8 cellular contexts compared by ENCODE assay signal in genomic region chr10:34305189-34305588, GRCh38.
DNase-seq lines count a peak whose midpoint lies in the region; ATAC-seq, FAIRE-seq and TF ChIP-seq lines count a peak whose summit lies in the region.

No MANE protein-coding gene starts in this region.

- H3K36me3 ChIP-seq in GM12878 (ENCODE audit: control insufficient read depth in 2 of 2, insufficient read depth in 2 of 2, low read length in 1 of 2) (no peaks in the 10 kb centered on the region), smooth muscle cell (ENCODE audit: low read depth) (no peaks in the 10 kb centered on the region), vagina (no peaks in the 10 kb centered on the region)

- 26% methylated on average over 6 of the region's 6 CpGs for WGBS in GM12878 (ENCODE audit: insufficient coverage, insufficient replicate concordance, low lambda C conversion rate, missing lambda C conversion rate)
- 30% methylated on average over 6 of the region's 6 CpGs for WGBS in smooth muscle cell (ENCODE audit: low lambda C conversion rate)

- SMC1A ChIA-PET in GM12878 (lab: Charles Lee; ENCODE audit: uncharacterized antibody, unreplicated experiment): interaction anchor here (1.0 to 2.6 kb wide), 13 partner anchors 11 to 973 kb away, joined by 3 to 8 read pairs (median 4); no protein-coding TSS in a partner anchor

- H4K20me1 ChIP-seq in GM12878 (ENCODE audit: control insufficient read depth, insufficient read depth) (no peaks in the 10 kb centered on the region), smooth muscle cell (ENCODE audit: low read depth) (no peaks in the 10 kb centered on the region)

- H3K4me3 ChIP-seq in GM12878 (no peak overlapping the region), smooth muscle cell (no peak overlapping the region), vagina (no peak overlapping the region)

- no TSS peak for BruUV-seq in GM12878 (replicated peaks; lab: Mats Ljungman, UMichigan)

- TF ChIP-seq POLR2A in GM12878 (IDR thresholded peaks at IDR 0.05; ENCODE audit: low read depth, low read length) (no peak), vagina (IDR thresholded peaks at IDR 0.05) (no peak)

- no peaks in the 10 kb centered on the region for H3F3A ChIP-seq in smooth muscle cell (ENCODE audit: low read depth)

- peak; percentile 20; the same call in 1 of the 2 replicates for TF ChIP-seq RAD21 in GM12878 (IDR thresholded peaks at IDR 0.05; ENCODE audit: insufficient read depth, low read depth, low read length)

- no peaks in the 10 kb centered on the region for H3K9me3 ChIP-seq in GM12878 (replicated peaks; ENCODE audit: control insufficient read depth, insufficient read depth, low read length)
- H3K9me3 ChIP-seq in smooth muscle cell (replicated peaks; ENCODE audit: low read depth): no peaks in the 10 kb centered on the region
- H3K9me3 ChIP-seq in vagina: no peaks in the 10 kb centered on the region

- H3K79me2 ChIP-seq in GM12878 (ENCODE audit: control insufficient read depth, insufficient read depth, low read length) (no peaks in the 10 kb centered on the region), smooth muscle cell (ENCODE audit: low read depth) (no peaks in the 10 kb centered on the region)

- POLR2A ChIA-PET in GM12878 (lab: Charles Lee): no interaction called here

- TF ChIP-seq CTCF in GM12878 (IDR thresholded peaks at IDR 0.05 in 2 of 3, conservative IDR thresholded peaks at IDR 0.05 in 1 of 3; ENCODE audit: control insufficient read depth in 2 of 3, extremely low read depth in 1 of 3, insufficient read depth in 1 of 3, low read depth in 3 of 3, low read length in 3 of 3): peak; percentile 12 to 47 (median 32); a peak in 3 of 6 replicates
- peak; percentile 31 for TF ChIP-seq CTCF in smooth muscle cell (IDR thresholded peaks at IDR 0.05; ENCODE audit: borderline replicate concordance, insufficient read depth, poor library complexity, severe bottlenecking)
- TF ChIP-seq CTCF in vagina (IDR thresholded peaks at IDR 0.05): no peak

- RAD21 ChIA-PET in GM12878 (lab: Charles Lee; ENCODE audit: unreplicated experiment): interaction anchor here (0.6 to 2.5 kb wide), 7 partner anchors 14 to 972 kb away, joined by 3 to 9 read pairs (median 4); no protein-coding TSS in a partner anchor

- in situ Hi-C loops in GM12878 (cut with MboI): no loop called here
- in situ Hi-C loops in KBM-7 (cut with MboI; ENCODE audit: low pct_unique_long_range_greater_than_20kb, low sequenced_read_pairs): no loop called here

- no peak overlapping the region for H3K4me2 ChIP-seq in GM12878 (ENCODE audit: control insufficient read depth, insufficient read depth)
- no peak overlapping the region for H3K4me2 ChIP-seq in smooth muscle cell

- CTCF ChIA-PET in GM12878 (lab: Yijun Ruan, JAX): interaction anchor here (1.0 to 3.2 kb wide), 6 partner anchors 12 to 197 kb away, joined by 3 to 8 read pairs (median 4); no protein-coding TSS in a partner anchor

- H3K27ac ChIP-seq in GM12878 (ENCODE audit: control insufficient read depth, insufficient read depth) (no peak overlapping the region), smooth muscle cell (ENCODE audit: low read depth) (peak overlapping the region; percentile 53), vagina (no peak overlapping the region)

- no peak for FAIRE-seq in GM12878 (lab: Jason Lieb, UNC)

- intact Hi-C loops in GM12878 (cut with micrococcal nuclease; ENCODE audit: unreplicated experiment): loop anchor here (10.0 kb wide), 2 partner anchors 160 to 330 kb away; no protein-coding TSS in a partner anchor
- intact Hi-C loops in vagina (cut with DNase I): no loop called here

- H3K27me3 ChIP-seq in GM12878 (replicated peaks in 1 of 2; ENCODE audit: control insufficient read depth in 2 of 2, insufficient read depth in 2 of 2, low read length in 1 of 2) (no peaks in the 10 kb centered on the region), smooth muscle cell (ENCODE audit: low read depth) (no peaks in the 10 kb centered on the region), vagina (no peaks in the 10 kb centered on the region)

- H3K9ac ChIP-seq in GM12878 (ENCODE audit: control insufficient read depth, insufficient read depth, low read length): no peak overlapping the region
- no peak overlapping the region for H3K9ac ChIP-seq in smooth muscle cell (ENCODE audit: low read depth)

- DNase-seq in SIG-M5 treated with dmso at 0.1 percent for 504 hours (lab: John Stamatoyannopoulos, UW; ENCODE audit: unreplicated experiment): peak; percentile 69
- no peak for DNase-seq in SIG-M5 (lab: John Stamatoyannopoulos, UW)
- DNase-seq in GM12878 (ENCODE audit: low read depth, low spot score): no peak
- no peak for DNase-seq in smooth muscle cell (lab: John Stamatoyannopoulos, UW; ENCODE audit: unreplicated experiment)
- DNase-seq in KBM-7: no peak
- no peak for DNase-seq in RKO (ENCODE audit: low spot score)
- no peak for DNase-seq in vagina (ENCODE audit: extremely low spot score in 2 of 2)

- TF ChIP-seq EP300 in GM12878 (IDR thresholded peaks at IDR 0.05; ENCODE audit: borderline replicate concordance in 1 of 2, control insufficient read depth in 1 of 2, low read depth in 2 of 2, low read length in 2 of 2): no peak

- ATAC-seq in HG03175 (IDR thresholded peaks at IDR 0.05; ENCODE audit: unreplicated experiment) (peak; percentile 42), GM12878 (peak; percentile 95)

- H2AFZ ChIP-seq in GM12878 (ENCODE audit: control insufficient read depth, low read depth, low read length): no peak overlapping the region
- no peak overlapping the region for H2AFZ ChIP-seq in smooth muscle cell (ENCODE audit: low read depth)

- H3K4me1 ChIP-seq in GM12878 (ENCODE audit: control insufficient read depth, insufficient read depth, low read length) (no peaks in the 10 kb centered on the region), smooth muscle cell (ENCODE audit: low read depth) (peaks cover 4% of the 10 kb centered on the region), vagina (no peaks in the 10 kb centered on the region)

TF ChIP-seq in GM12878, 131 proteins besides CTCF, POLR2A, EP300 and RAD21 (continues in another document):
- TF ChIP-seq SP1 (IDR thresholded peaks at IDR 0.05; ENCODE audit: low read depth, low read length) (no peak), MTA2 (IDR thresholded peaks at IDR 0.05; ENCODE audit: low read depth) (peak; percentile 18; the same call in 1 of the 2 replicates), NR2F1 (conservative IDR thresholded peaks at IDR 0.05) (0 out of 2 replicates have a peak, but pooled peaks have one; percentile 7), DPF2 (IDR thresholded peaks at IDR 0.05) (0 out of 2 replicates have a peak, but pooled peaks have one; percentile 21), BACH1 (IDR thresholded peaks at IDR 0.05; ENCODE audit: borderline replicate concordance) (0 out of 2 replicates have a peak, but pooled peaks have one; percentile 24), TCF12 (IDR thresholded peaks at IDR 0.05; ENCODE audit: low read depth, low read length) (peak; percentile 66; the same call in 1 of the 2 replicates), MEF2B (IDR thresholded peaks at IDR 0.05; ENCODE audit: partially characterized antibody, poor library complexity, severe bottlenecking) (no peak), IKZF1 (conservative IDR thresholded peaks at IDR 0.05) (peak; percentile 49), RAD51 (IDR thresholded peaks at IDR 0.05) (no peak), ELK1 (IDR thresholded peaks at IDR 0.05; ENCODE audit: low read depth, low read length) (no peak), GATAD2B (conservative IDR thresholded peaks at IDR 0.05; ENCODE audit: low read depth) (no peak), E4F1 (IDR thresholded peaks at IDR 0.05; ENCODE audit: borderline replicate concordance, partially characterized antibody) (no peak), RFX5 (IDR thresholded peaks at IDR 0.05; ENCODE audit: low read depth, low read length) (no peak), EGR1 (IDR thresholded peaks at IDR 0.05; ENCODE audit: borderline replicate concordance in 1 of 2, low read depth in 2 of 2, low read length in 2 of 2) (no peak), KAT2A (conservative IDR thresholded peaks at IDR 0.05; ENCODE audit: control insufficient read depth, low read depth, low read length) (no peak), ATF7 (IDR thresholded peaks at IDR 0.05; ENCODE audit: low read depth) (0 out of 2 replicates have a peak, but pooled peaks have one; percentile 21), ZNF207 (IDR thresholded peaks at IDR 0.05; ENCODE audit: borderline replicate concordance) (no peak), RELA (IDR thresholded peaks at IDR 0.05; ENCODE audit: borderline replicate concordance, partially characterized antibody) (no peak), SRF (IDR thresholded peaks at IDR 0.05; ENCODE audit: low read depth in 2 of 2, low read length in 2 of 2) (no peak)

Comparison
In these comparisons a context has a peak if more than half of its experiments do, and no peak if none do; other contexts are left out.
1. CTCF ChIP-seq: peak in GM12878 (3 of 3) and smooth muscle cell (single experiment); none in vagina (0 of 3).